19 cellular contexts compared by ENCODE assay signal in the genomic region with DNA sequence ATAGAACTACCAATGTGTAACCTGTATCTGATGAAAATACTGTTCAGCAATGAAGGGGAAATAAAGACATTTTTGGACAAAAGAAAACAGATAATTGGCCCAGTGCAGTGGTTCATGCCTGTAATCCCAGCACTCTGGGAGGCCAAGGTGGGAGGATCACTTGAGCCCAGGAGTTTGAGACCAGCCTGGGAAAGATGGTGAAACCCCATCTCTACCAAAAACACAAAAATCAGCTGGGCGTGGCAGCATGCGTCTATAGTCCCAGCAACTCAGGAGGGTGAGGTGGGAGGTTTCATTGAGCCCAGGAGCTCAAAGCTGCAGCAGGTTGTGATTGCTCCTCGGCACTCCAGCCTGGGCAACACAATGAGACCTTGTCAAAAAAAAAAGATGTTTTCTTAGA. TPM values are rescaled to one million over a fixed set of nuclear protein-coding genes. Genes with fewer than 3 reads are reported as not detected.
"Had no signal": no experiment of that assay in that cellular context is flagged by ENCODE, and none has a peak within 500 bp of the region (broad histone marks: within the 10 kb centered on the region; RNA-seq: fewer than 3 reads in every experiment).

No MANE protein-coding gene starts in this region.

RNA-seq across cellular contexts. Expression of gene TUBA3C, which starts 11.0 kb away (rescaled TPM):
- total RNA-seq: activated naive CD4-positive, alpha-beta T cell treated with anti-CD3 and anti-CD28 coated beads for 36 hours; activated naive CD4-positive, alpha-beta T cell treated with anti-CD3 and anti-CD28 coated beads, Interleukin-2, amount 50 U/mL, for 72 hours; activated naive CD8-positive, alpha-beta T cell treated with anti-CD3 and anti-CD28 coated beads for 36 hours; activated naive CD8-positive, alpha-beta T cell treated with anti-CD3 and anti-CD28 coated beads, Interleukin-2, amount 10 ng/mL, durations not matched to agents 7 days and 5 days; activated T-cell treated with anti-CD3 and anti-CD28 coated beads, Interleukin-2, amount 50 U/mL, for 4 hours; activated T-cell treated with anti-CD3 and anti-CD28 coated beads, Interleukin-2, amount 50 U/mL, for 72 hours; activated T-helper 1 cell treated with anti-CD3 and anti-CD28 coated beads, Interleukin-12 subunit alpha, Interleukin-12 subunit beta, Interleukin-2, Interleukin-4 antibody, amounts not matched to agents 30 ng/mL and 10 ng/mL and 1 ng/mL, durations not matched to agents 14 hours and 24 hours and 36 hours; activated T-helper 17 cell treated with anti-CD3 and anti-CD28 coated beads, Interleukin-2, amount 50 U/mL, for 72 hours; activated T-helper 2 cell treated with anti-CD3 and anti-CD28 coated beads, Interferon-gamma antibody, Interleukin-2, Interleukin-4, amounts not matched to agents 10 μg/mL and 5 μg/mL and 100 μg/mL, durations not matched to agents 14 hours and 24 hours and 36 hours; adrenal gland; aorta; ascending aorta; astrocyte; body of pancreas; breast epithelium; bronchial epithelial cell; cardiac muscle cell; cardiac septum had no signal
- polyA plus RNA-seq: adipose tissue, adrenal gland, aorta, cardiac muscle cell had no signal
